8 cellular contexts compared by ENCODE assay signal in genomic region chr5:14145356-14146334, GRCh38. TPM values are rescaled to one million over a fixed set of nuclear protein-coding genes. Genes with fewer than 3 reads are reported as not detected.
DNase-seq lines count a peak whose midpoint lies in the region; ATAC-seq and TF ChIP-seq lines count a peak whose summit lies in the region.

No MANE protein-coding gene starts in this region.

- no peak for ATAC-seq in GM18511 (IDR thresholded peaks at IDR 0.05; ENCODE audit: unreplicated experiment)

- DNase-seq in AG04449 (ENCODE audit: low read depth, low spot score) = no peak
- peak; percentile 94 for DNase-seq in HT1080 (ENCODE audit: low read depth)
- no peak for DNase-seq in choroid plexus epithelial cell (ENCODE audit: low read depth)
- DNase-seq in mucosa of gallbladder (ENCODE audit: low spot score) = peak; percentile 45
- DNase-seq in NCI-H1048 (lab: John Stamatoyannopoulos, UW) = no peak
- no peak for DNase-seq in SIG-M5 (lab: John Stamatoyannopoulos, UW)
- DNase-seq in stimulated activated CD4-positive, alpha-beta T cell treated with anti-CD3 and anti-CD28 coated beads, Interleukin-2, amount 100 ng/mL, for 24 hours = no peak

- POLR2A ChIA-PET in AG04449 (lab: Yijun Ruan, JAX) = interaction anchor here (0.7 to 3.5 kb wide), 10 partner anchors 8 to 122 kb away, joined by 3 to 20 read pairs (median 4); no protein-coding TSS in a partner anchor

- TF ChIP-seq CTCF in AG04449 (IDR thresholded peaks at IDR 0.05; ENCODE audit: insufficient read depth, low read length, missing control alignments) (no peak), choroid plexus epithelial cell (conservative IDR thresholded peaks at IDR 0.05; ENCODE audit: low read depth, low read length) (no peak)

- CTCF ChIA-PET in AG04449 (lab: Yijun Ruan, JAX) = interaction anchor here (0.6 to 1.1 kb wide), 4 partner anchors 15 to 156 kb away, joined by 3 read pairs; no protein-coding TSS in a partner anchor

- peak overlapping the region; percentile 95 for H3K4me3 ChIP-seq in AG04449 (ENCODE audit: low read depth, low read length)
- peak overlapping the region; percentile 93 for H3K4me3 ChIP-seq in choroid plexus epithelial cell (ENCODE audit: low read depth, low read length)

RNA-seq across cellular contexts. Expression of gene TRIO, which starts 2.5 kb away (rescaled TPM):
- total RNA-seq in HT1080 (2014; rRNA removed; shearing (Covaris generic)) = 144 and 162 TPM in 2 replicates
- 83.4 and 89.2 TPM in 2 replicates for polyA plus RNA-seq in HT1080 (2015; cell fraction: cytosol; rRNA removed)
- 375 and 390 TPM in 2 replicates for polyA plus RNA-seq in HT1080 (2015; cell fraction: nucleus; rRNA removed)
- 111 TPM for total RNA-seq in mucosa of gallbladder

Comparison
In these comparisons a context has a peak if more than half of its experiments do, and no peak if none do; other contexts are left out.
1. DNase-seq: peak in HT1080 (single experiment) and mucosa of gallbladder (single experiment); none in AG04449 (single experiment), choroid plexus epithelial cell (single experiment), NCI-H1048 (single experiment), SIG-M5 (single experiment) and stimulated activated CD4-positive, alpha-beta T cell treated with anti-CD3 and anti-CD28 coated beads, Interleukin-2, amount 100 ng/mL, for 24 hours (0 of 2).